24 cellular contexts compared by ENCODE assay signal in the genomic region with DNA sequence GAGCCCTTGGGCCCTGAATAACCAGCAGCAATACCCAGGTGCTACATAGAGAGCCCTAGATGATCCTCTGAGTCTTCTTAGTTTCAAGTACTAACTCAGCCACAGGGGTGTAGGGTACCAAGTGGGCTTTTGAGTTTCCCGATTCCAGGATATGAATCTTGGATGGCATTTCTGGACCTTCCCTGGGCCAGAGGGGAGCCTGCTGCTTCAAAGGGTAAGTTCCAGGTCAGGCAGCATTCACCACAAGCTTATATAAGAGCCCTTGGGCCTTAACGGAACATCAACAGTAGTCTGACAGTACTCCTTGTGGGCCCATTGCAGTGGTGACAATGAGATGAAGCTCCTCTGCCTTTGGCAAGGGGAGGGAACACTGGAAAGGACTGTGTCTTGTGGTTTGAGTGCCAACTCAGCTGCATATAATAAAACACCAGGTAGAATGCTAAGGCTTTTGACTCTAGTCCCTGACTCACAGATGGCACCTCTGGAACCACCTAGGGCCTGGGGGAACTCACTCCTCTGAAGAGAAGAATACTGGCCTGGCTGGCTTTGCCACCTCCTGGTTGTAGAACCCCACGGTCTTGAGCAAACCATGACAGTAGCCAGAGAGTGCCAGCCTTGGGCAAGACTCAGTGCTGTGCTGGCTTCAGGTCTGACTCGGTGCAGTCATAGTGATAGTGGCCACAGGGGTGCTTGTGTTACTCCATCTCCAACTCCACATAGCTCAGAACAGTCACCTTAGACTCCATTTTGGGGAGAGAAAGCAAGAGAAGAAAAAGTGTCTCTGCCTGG.
"Had no signal": no experiment of that assay in that cellular context is flagged by ENCODE, and none has a peak within 500 bp of the region (broad histone marks: within the 10 kb centered on the region; RNA-seq: fewer than 3 reads in every experiment).

No MANE protein-coding gene starts in this region.

- H3K27ac ChIP-seq: stomach, suprapubic skin, testis, thoracic aorta, thyroid gland, tibial artery, tibial nerve, transverse colon, upper lobe of right lung, uterus, vagina had no signal

- DNase-seq: stimulated activated CD4-positive, alpha-beta T cell treated with anti-CD3 and anti-CD28 coated beads, Interleukin-2, amount 100 ng/mL, for 48 hours; stimulated activated CD4-positive, alpha-beta T cell treated with anti-CD3 and anti-CD28 coated beads, Interleukin-4, amount 100 ng/mL, for 1 hour; stimulated activated CD4-positive, alpha-beta T cell treated with anti-CD3 and anti-CD28 coated beads, Interleukin-4, amount 100 ng/mL, for 24 hours; stimulated activated CD4-positive, alpha-beta T cell treated with anti-CD3 and anti-CD28 coated beads, Interleukin-4, amount 100 ng/mL, for 4 hours; stimulated activated CD8-positive, alpha-beta memory T cell treated with anti-CD3 and anti-CD28 coated beads, Interleukin-4, amount 100 ng/mL, for 48 hours; stimulated activated naive B cell treated with anti-CD40 and anti-IgM and Interleukin-4, amounts not matched to agents 10 μg/mL and 1 μg/mL and 100 μg/mL, for 72 hours; stimulated activated naive CD4-positive, alpha-beta T cell; stimulated activated naive CD4-positive, alpha-beta T cell treated with Interleukin-2 at 50 U/mL for 16 hours; stimulated activated naive CD8-positive, alpha-beta T cell treated with anti-CD3 and anti-CD28 coated beads, Interleukin-15, amount 100 ng/mL, for 72 hours; stimulated activated naive CD8-positive, alpha-beta T cell treated with anti-CD3 and anti-CD28 coated beads, Interleukin-15, Interleukin-2, amounts not matched to agents 100 U/mL and 50 U/mL, for 24 hours; stomach; substantia nigra; testis; thyroid gland; tibial artery; transverse colon; trophoblast cell; upper lobe of right lung; uterus had no signal

- H3K36me3 ChIP-seq: stomach, suprapubic skin, thoracic aorta, thyroid gland, tibial artery, tibial nerve, transverse colon, upper lobe of right lung, uterus, vagina had no signal

- H3K27me3 ChIP-seq: stomach, suprapubic skin, testis, thyroid gland, tibial artery, tibial nerve, transverse colon, upper lobe of right lung, uterus, vagina had no signal

- H3K9me3 ChIP-seq: testis, thoracic aorta, thyroid gland, tibial artery, transverse colon, upper lobe of right lung, uterus, vagina had no signal

- ATAC-seq: stimulated activated effector memory CD8-positive, alpha-beta T cell treated with anti-CD3 and anti-CD28 coated beads, Interleukin-12 subunit alpha, Interleukin-12 subunit beta, amount 100 ng/mL, for 72 hours; stimulated activated naive B cell treated with anti-CD40 and anti-IgM and Interleukin-4, amounts not matched to agents 10 μg/mL and 1 μg/mL and 100 μg/mL, for 72 hours; stimulated activated naive CD8-positive, alpha-beta T cell treated with anti-CD3 and anti-CD28 coated beads, Interleukin-15, amount 100 ng/mL, for 72 hours; stimulated activated naive CD8-positive, alpha-beta T cell treated with anti-CD3 and anti-CD28 coated beads, Interleukin-15, Interleukin-2, amounts not matched to agents 100 U/mL and 50 U/mL, for 24 hours; upper lobe of right lung had no signal

- H3K4me1 ChIP-seq: stomach, suprapubic skin, testis, thyroid gland, tibial artery, tibial nerve, transverse colon, upper lobe of right lung, uterus, vagina had no signal

- H3K4me3 ChIP-seq: stomach, suprapubic skin, testis, thoracic aorta, thyroid gland, tibial artery, tibial nerve, transverse colon, upper lobe of right lung, uterus, vagina had no signal
